ENCODE assay signal across 14 cellular contexts in genomic region chr19:15794279-15794678, GRCh38. TPM values are rescaled to one million over a fixed set of nuclear protein-coding genes. Genes with fewer than 3 reads are reported as not detected.
"Had no signal": no experiment of that assay in that cellular context is flagged by ENCODE, and none has a peak within 500 bp of the region (broad histone marks: within the 10 kb centered on the region; RNA-seq: fewer than 3 reads in every experiment).

No MANE protein-coding gene starts in this region.

RNA-seq across cellular contexts. Expression of gene OR10H5, which starts 6.8 kb away (rescaled TPM):
- total RNA-seq: activated B cell treated with CpG ODN at 0.5 μM for 24 hours; activated CD4-positive, alpha-beta memory T cell treated with anti-CD3 and anti-CD28 coated beads for 36 hours; activated CD4-positive, alpha-beta memory T cell treated with anti-CD3 and anti-CD28 coated beads, Interleukin-2, amount 10 ng/mL, durations not matched to agents 7 days and 5 days; activated CD4-positive, alpha-beta T cell treated with anti-CD3 and anti-CD28 coated beads for 36 hours; activated CD4-positive, alpha-beta T cell treated with anti-CD3 and anti-CD28 coated beads, Interleukin-2, amount 10 ng/mL, durations not matched to agents 24 days and 14 days; activated CD4-positive, alpha-beta T cell treated with anti-CD3 and anti-CD28 coated beads, Interleukin-2, amount 10 ng/mL, durations not matched to agents 7 days and 5 days; activated CD8-positive, alpha-beta memory T cell treated with anti-CD3 and anti-CD28 coated beads for 36 hours; activated CD8-positive, alpha-beta memory T cell treated with anti-CD3 and anti-CD28 coated beads, Interleukin-2, amount 10 ng/mL, durations not matched to agents 7 days and 5 days; activated CD8-positive, alpha-beta T cell treated with anti-CD3 and anti-CD28 coated beads, Interleukin-2, amount 10 ng/mL, durations not matched to agents 7 days and 5 days; T-cell; T-helper 1 cell treated with Interleukin-12 subunit alpha and Interleukin-12 subunit beta and Interleukin-4 antibody, amounts not matched to agents 30 ng/mL and 1 ng/mL, for 36 hours; T-helper 2 cell treated with Interferon-gamma antibody and Interleukin-4, amounts not matched to agents 100 ng/mL and 5 ng/mL, for 36 hours; WTC11 had no signal

RNA-seq across cellular contexts. Expression of gene OR10H1, which starts 21.2 kb away (rescaled TPM):
- total RNA-seq: activated B cell treated with CpG ODN at 0.5 μM for 24 hours; activated CD4-positive, alpha-beta memory T cell treated with anti-CD3 and anti-CD28 coated beads for 36 hours; activated CD4-positive, alpha-beta memory T cell treated with anti-CD3 and anti-CD28 coated beads, Interleukin-2, amount 10 ng/mL, durations not matched to agents 7 days and 5 days; activated CD4-positive, alpha-beta T cell treated with anti-CD3 and anti-CD28 coated beads for 36 hours; activated CD4-positive, alpha-beta T cell treated with anti-CD3 and anti-CD28 coated beads, Interleukin-2, amount 10 ng/mL, durations not matched to agents 7 days and 5 days; activated CD8-positive, alpha-beta memory T cell treated with anti-CD3 and anti-CD28 coated beads for 36 hours; activated CD8-positive, alpha-beta memory T cell treated with anti-CD3 and anti-CD28 coated beads, Interleukin-2, amount 10 ng/mL, durations not matched to agents 7 days and 5 days; activated CD8-positive, alpha-beta T cell treated with anti-CD3 and anti-CD28 coated beads for 36 hours; activated CD8-positive, alpha-beta T cell treated with anti-CD3 and anti-CD28 coated beads, Interleukin-2, amount 10 ng/mL, durations not matched to agents 7 days and 5 days; T-helper 2 cell treated with Interferon-gamma antibody and Interleukin-4, amounts not matched to agents 100 ng/mL and 5 ng/mL, for 36 hours; WTC11 had no signal

RNA-seq across cellular contexts. Expression of gene OR10H3, which starts 56.5 kb away (rescaled TPM):
- total RNA-seq: activated B cell treated with CpG ODN at 0.5 μM for 24 hours; activated CD4-positive, alpha-beta memory T cell treated with anti-CD3 and anti-CD28 coated beads for 36 hours; activated CD4-positive, alpha-beta memory T cell treated with anti-CD3 and anti-CD28 coated beads, Interleukin-2, amount 10 ng/mL, durations not matched to agents 7 days and 5 days; activated CD4-positive, alpha-beta T cell treated with anti-CD3 and anti-CD28 coated beads for 36 hours; activated CD4-positive, alpha-beta T cell treated with anti-CD3 and anti-CD28 coated beads, Interleukin-2, amount 10 ng/mL, durations not matched to agents 24 days and 14 days; activated CD4-positive, alpha-beta T cell treated with anti-CD3 and anti-CD28 coated beads, Interleukin-2, amount 10 ng/mL, durations not matched to agents 7 days and 5 days; activated CD8-positive, alpha-beta memory T cell treated with anti-CD3 and anti-CD28 coated beads for 36 hours; activated CD8-positive, alpha-beta memory T cell treated with anti-CD3 and anti-CD28 coated beads, Interleukin-2, amount 10 ng/mL, durations not matched to agents 7 days and 5 days; activated CD8-positive, alpha-beta T cell treated with anti-CD3 and anti-CD28 coated beads for 36 hours; activated CD8-positive, alpha-beta T cell treated with anti-CD3 and anti-CD28 coated beads, Interleukin-2, amount 10 ng/mL, durations not matched to agents 7 days and 5 days; T-cell; T-helper 1 cell treated with Interleukin-12 subunit alpha and Interleukin-12 subunit beta and Interleukin-4 antibody, amounts not matched to agents 30 ng/mL and 1 ng/mL, for 36 hours; T-helper 2 cell treated with Interferon-gamma antibody and Interleukin-4, amounts not matched to agents 100 ng/mL and 5 ng/mL, for 36 hours; WTC11 had no signal
